In genomic region chr6:96877151-96877550, GRCh38 we compare ENCODE assay signal across 21 cellular contexts. TPM values are rescaled to one million over a fixed set of nuclear protein-coding genes. Genes with fewer than 3 reads are reported as not detected.
"Had no signal": no experiment of that assay in that cellular context is flagged by ENCODE, and none has a peak within 500 bp of the region (broad histone marks: within the 10 kb centered on the region; RNA-seq: fewer than 3 reads in every experiment).

No MANE protein-coding gene starts in this region.

- H3K9me3 ChIP-seq: heart right ventricle, left ventricle myocardium inferior, psoas muscle, spleen, tibial artery, upper lobe of right lung had no signal

- H3K36me3 ChIP-seq: heart right ventricle, left ventricle myocardium inferior, spleen, tibial artery, upper lobe of right lung had no signal

- H3K27me3 ChIP-seq: heart right ventricle, spleen, tibial artery, upper lobe of right lung had no signal

- H3K4me1 ChIP-seq: heart right ventricle, left ventricle myocardium inferior, parathyroid adenoma, psoas muscle, spleen, tibial artery, upper lobe of right lung had no signal

- DNase-seq: effector CD8-positive, alpha-beta T cell; foreskin melanocyte; heart right ventricle; left ventricle myocardium inferior; mesenchymal stem cell; naive thymus-derived CD4-positive, alpha-beta T cell; nephron progenitor cell; psoas muscle; spleen; stimulated activated CD4-positive, alpha-beta T cell treated with anti-CD3 and anti-CD28 coated beads, Interleukin-15, amount 100 ng/mL, for 24 hours; stimulated activated CD4-positive, alpha-beta T cell treated with anti-CD3 and anti-CD28 coated beads, Interleukin-1b, Interleukin-23, amount 100 ng/mL, for 48 hours; stimulated activated CD4-positive, alpha-beta T cell treated with anti-CD3 and anti-CD28 coated beads, Interleukin-4, amount 100 ng/mL, for 24 hours; tibial artery; upper lobe of right lung had no signal

- H3K9ac ChIP-seq: parathyroid adenoma had no signal

- ATAC-seq: heart right ventricle; naive thymus-derived CD4-positive, alpha-beta T cell; psoas muscle; sciatic nerve; stimulated activated memory B cell treated with anti-CD40 and anti-IgM and Interleukin-4, amounts not matched to agents 10 μg/mL and 1 μg/mL and 100 μg/mL, for 72 hours; upper lobe of right lung had no signal

- H2AFZ ChIP-seq: parathyroid adenoma had no signal

- H3K4me3 ChIP-seq: coronary artery, heart right ventricle, left ventricle myocardium inferior, lung, psoas muscle, spleen, tibial artery, upper lobe of right lung had no signal

- H3K79me2 ChIP-seq: parathyroid adenoma had no signal

- H3K27ac ChIP-seq: coronary artery, heart right ventricle, left ventricle myocardium inferior, parathyroid adenoma, psoas muscle, spleen, tibial artery, upper lobe of right lung had no signal

RNA-seq across cellular contexts. Expression of gene KLHL32, which starts 47.4 kb away (rescaled TPM):
- total RNA-seq: dermis microvascular lymphatic vessel endothelial cell, skeletal muscle tissue had no signal
